In the genomic region with DNA sequence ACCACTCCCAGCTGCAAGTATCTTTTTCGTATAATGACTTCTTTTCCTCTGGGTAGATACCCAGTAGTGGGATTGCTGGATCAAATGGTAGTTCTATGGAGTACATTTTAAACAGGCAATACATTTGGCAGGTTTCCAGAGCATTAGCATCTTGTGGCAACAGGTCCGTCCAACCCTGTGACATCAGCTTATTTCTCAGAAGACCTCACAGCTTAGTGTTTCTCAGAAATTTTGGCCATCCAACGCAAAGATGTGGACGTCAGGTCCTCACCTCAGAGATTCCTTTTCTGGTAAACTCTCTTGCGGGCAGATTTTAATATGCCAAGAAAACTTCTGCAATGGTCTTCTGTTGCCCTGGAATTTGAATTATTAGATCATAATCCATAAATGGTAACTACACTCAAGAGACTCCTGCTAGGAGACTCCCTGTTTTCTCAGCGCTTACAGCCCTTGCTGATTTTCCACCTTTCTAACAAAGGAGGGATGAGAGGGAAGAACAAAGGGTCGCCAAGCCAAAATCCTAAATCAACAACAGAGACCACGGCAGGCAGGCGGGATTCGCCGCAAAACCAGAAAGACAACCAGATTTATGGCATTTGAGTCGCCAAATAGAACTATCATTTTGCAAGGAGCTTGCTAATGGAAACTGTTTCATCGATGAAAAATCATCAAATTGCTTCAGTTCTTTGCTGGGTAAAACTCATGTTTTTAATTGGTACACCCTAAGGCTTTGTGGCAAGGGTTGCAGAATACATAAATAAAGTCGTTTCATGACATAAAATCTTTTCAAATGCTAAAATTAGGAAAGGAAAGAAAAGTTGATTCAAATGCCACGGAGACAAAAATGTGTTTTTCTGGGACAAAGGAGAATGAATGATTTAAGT, we compare ENCODE assay signal across 1 cellular context.
TF ChIP-seq lines count a peak whose summit lies in the region.

No MANE protein-coding gene starts in this region.

TF ChIP-seq in HEK293, 187 proteins besides CTCF, POLR2A, EP300 and RAD21 (continued from another document):
- TF ChIP-seq PRDM2 (tag by site-specific recombination; IDR thresholded peaks at IDR 0.05; ENCODE audit: borderline replicate concordance): no peak
